In genomic region chr1:118253310-118253903, GRCh38 we compare ENCODE assay signal across 17 cellular contexts.
DNase-seq lines count a peak whose midpoint lies in the region; ATAC-seq, FAIRE-seq and TF ChIP-seq lines count a peak whose summit lies in the region.
"Had no signal": no experiment of that assay in that cellular context is flagged by ENCODE, and none has a peak within 500 bp of the region (broad histone marks: within the 10 kb centered on the region; RNA-seq: fewer than 3 reads in every experiment).

No MANE protein-coding gene starts in this region.

- no peak for FAIRE-seq in K562 (lab: Jason Lieb, UNC)
- FAIRE-seq: A549, GM19239 had no signal

- H2AFZ ChIP-seq in K562 (ENCODE audit: low read depth, low read length): no peak overlapping the region

- TF ChIP-seq RAD21 in K562 (CRISPR knock-in tag; conservative IDR thresholded peaks at IDR 0.05 in 1 of 2, IDR thresholded peaks at IDR 0.05 in 1 of 2): no peak

- POLR2A ChIA-PET in K562 (lab: Yijun Ruan, JAX): interaction anchor here (0.6 to 1.9 kb wide), 2 partner anchors 10 to 11 kb away, joined by 4 to 5 read pairs; no protein-coding TSS in a partner anchor

- 2% methylated on average over 6 of the region's 6 CpGs for WGBS in K562 (ENCODE audit: insufficient coverage, low coverage, missing lambda C conversion rate)

- H3K4me3 ChIP-seq in K562: no peak overlapping the region
- H3K4me3 ChIP-seq: A549 had no signal

- no peaks in the 10 kb centered on the region for H3K4me1 ChIP-seq in K562 (replicated peaks in 1 of 2; ENCODE audit: control insufficient read depth in 2 of 2, insufficient read depth in 2 of 2, low read length in 2 of 2)
- H3K4me1 ChIP-seq: A549 had no signal

- H3K27me3 ChIP-seq in K562 (ENCODE audit: control insufficient read depth in 2 of 2, insufficient read depth in 2 of 2, low read length in 2 of 2): no peaks in the 10 kb centered on the region

- no peak overlapping the region for H3K4me2 ChIP-seq in K562 (ENCODE audit: insufficient read depth, low read length)
- H3K4me2 ChIP-seq: A549 had no signal

- no peaks in the 10 kb centered on the region for H3K9me3 ChIP-seq in K562 (replicated peaks; ENCODE audit: control insufficient read depth, insufficient read depth, low read depth, low read length)
- H3K9me3 ChIP-seq: A549 had no signal

- CTCF ChIA-PET in K562 (lab: Yijun Ruan, JAX; ENCODE audit: low intra/inter-chr PET ratio): no interaction called here

- H3K27ac ChIP-seq in K562 (ENCODE audit: extremely low read depth, low read depth, low read length): no peak overlapping the region
- H3K27ac ChIP-seq: A549 had no signal

- no peak for ATAC-seq in K562
- ATAC-seq in GM19463 (IDR thresholded peaks at IDR 0.05; ENCODE audit: unreplicated experiment): no peak
- ATAC-seq: A549, T-helper 17 cell had no signal

- no peak for TF ChIP-seq CTCF in K562 (IDR thresholded peaks at IDR 0.05 in 2 of 3, conservative IDR thresholded peaks at IDR 0.05 in 1 of 3; ENCODE audit: insufficient read depth in 2 of 3, low read depth in 1 of 3, low read length in 3 of 3)

- H3K36me3 ChIP-seq in K562 (ENCODE audit: control insufficient read depth, insufficient read depth, low read length): no peaks in the 10 kb centered on the region

- DNase-seq in NCI-H748 (lab: John Stamatoyannopoulos, UW; ENCODE audit: unreplicated experiment) (peak; percentile 67), NCI-H748 treated with DMSO at 0.1 percent for 48 hours (lab: John Stamatoyannopoulos, UW) (no peak), NCI-H69 (lab: John Stamatoyannopoulos, UW) (peak; percentile 86), K562 (ENCODE audit: extremely low read depth in 1 of 4, low spot score in 3 of 4) (no peak), 8988T (no peak), C1 segment of cervical spinal cord (lab: John Stamatoyannopoulos, UW) (no peak), ureter (ENCODE audit: low spot score) (no peak)
- DNase-seq: AML-193; CD4-positive, CD25-positive, alpha-beta regulatory T cell; DND-41; GDM1; Karpas-422; NCI-H1694; T-helper 17 cell had no signal

- H3K9me1 ChIP-seq in K562 (ENCODE audit: control insufficient read depth, insufficient read depth, low read length): no peaks in the 10 kb centered on the region

- in situ Hi-C loops in K562 (cut with MboI): no loop called here

- TF ChIP-seq POLR2A in K562 (conservative IDR thresholded peaks at IDR 0.05): no peak

- BruUV-seq in K562 (replicated peaks; lab: Mats Ljungman, UMichigan): no TSS peak

- TF ChIP-seq EP300 in K562 (IDR thresholded peaks at IDR 0.05; ENCODE audit: low read length): no peak

- no peaks in the 10 kb centered on the region for H4K20me1 ChIP-seq in K562 (replicated peaks; ENCODE audit: control insufficient read depth, insufficient read depth, low read length)

- intact Hi-C loops in K562 (cut with micrococcal nuclease): no loop called here

- H3K9ac ChIP-seq in K562 (ENCODE audit: insufficient read depth in 1 of 2, low read depth in 2 of 2, low read length in 2 of 2): no peak overlapping the region

- no peaks in the 10 kb centered on the region for H3K79me2 ChIP-seq in K562 (ENCODE audit: control insufficient read depth, insufficient read depth, low read length)

TF ChIP-seq in K562, 482 proteins besides CTCF, POLR2A, EP300 and RAD21:
- TF ChIP-seq ZNF165 (CRISPR knock-in tag; IDR thresholded peaks at IDR 0.05; ENCODE audit: borderline replicate concordance): 0 out of 2 replicates have a peak, but pooled peaks have one; percentile 11
- no peak for TF ChIP-seq MCM2 (IDR thresholded peaks at IDR 0.05; ENCODE audit: low read depth)
- no peak for TF ChIP-seq ATF1 (CRISPR knock-in tag; IDR thresholded peaks at IDR 0.05)
- peak; percentile 36; the same call in 1 of the 2 replicates for TF ChIP-seq ATF1 (tag; IDR thresholded peaks at IDR 0.05)

Comparison
In these comparisons a context has a peak if more than half of its experiments do, and no peak if none do; other contexts are left out.
1. DNase-seq: peak in NCI-H748 (single experiment) and NCI-H69 (single experiment); none in NCI-H748 treated with DMSO at 0.1 percent for 48 hours (single experiment), K562 (0 of 4), 8988T (single experiment), C1 segment of cervical spinal cord (0 of 14) and ureter (single experiment).